In the genomic region with DNA sequence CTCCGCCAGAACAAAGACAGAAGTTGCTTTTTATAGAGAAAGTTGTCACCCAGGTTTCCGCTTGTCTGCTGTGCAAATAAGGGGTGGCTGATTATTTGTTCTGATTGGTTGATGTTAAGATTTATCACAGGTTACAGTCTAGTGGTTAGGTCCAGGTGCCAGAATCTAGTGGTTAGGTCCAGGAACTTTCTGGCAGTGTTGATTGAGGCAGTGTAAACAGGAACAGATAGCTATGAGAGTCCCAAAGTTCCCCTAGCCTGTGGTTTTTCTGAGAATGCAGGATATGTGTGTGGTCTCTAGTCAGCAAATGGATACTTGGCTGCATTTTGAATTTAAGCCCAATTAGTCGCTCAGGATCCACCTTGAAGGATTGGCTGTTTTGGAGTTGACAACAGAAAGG, we compare ENCODE assay signal across 8 cellular contexts.
DNase-seq lines count a peak whose midpoint lies in the region; ATAC-seq lines count a peak whose summit lies in the region.

No MANE protein-coding gene starts in this region.

- H2BK12ac ChIP-seq in neuronal stem cell (ENCODE audit: low read length), result no peak overlapping the region

- peak in 4 of 5 donors; percentile 31 to 76 (median 60) for DNase-seq in CD8-positive, alpha-beta memory T cell
- DNase-seq in medulla oblongata (ENCODE audit: extremely low spot score), result peak; percentile 30
- DNase-seq in SKM-1 (lab: John Stamatoyannopoulos, UW; ENCODE audit: unreplicated experiment), result no peak
- DNase-seq in neuronal stem cell (ENCODE audit: low spot score), result no peak
- DNase-seq in NCI-H2196 treated with DMSO at 0.1 percent for 48 hours (lab: John Stamatoyannopoulos, UW; ENCODE audit: unreplicated experiment), result no peak

- H3K4me1 ChIP-seq in CD8-positive, alpha-beta memory T cell (ENCODE audit: insufficient read depth, low read length), result peaks cover 47% of the 10 kb centered on the region
- no peaks in the 10 kb centered on the region for H3K4me1 ChIP-seq in neuronal stem cell (ENCODE audit: control insufficient read depth in 2 of 2, insufficient read depth in 1 of 2, low read depth in 1 of 2, low read length in 2 of 2)

- H3K4me2 ChIP-seq in neuronal stem cell (ENCODE audit: insufficient read depth, low read length, poor library complexity, severe bottlenecking), result no peak overlapping the region

- no peak overlapping the region for H3K9ac ChIP-seq in neuronal stem cell (ENCODE audit: low read depth, low read length, poor library complexity)

- H3K23ac ChIP-seq in neuronal stem cell (ENCODE audit: low read depth, low read length, poor library complexity), result no peak overlapping the region

- peaks cover 60 to 80% (median 76%) of the 10 kb centered on the region in 3 donors for H3K4me1 Mint-ChIP-seq in CD8-positive, alpha-beta memory T cell
- H3K4me1 Mint-ChIP-seq in activated T-helper 17 cell treated with anti-CD3 and anti-CD28 coated beads, Interleukin-2, amount 50 U/mL, for 72 hours, result peaks cover 45% of the 10 kb centered on the region

- no peak overlapping the region for H3K27ac ChIP-seq in CD8-positive, alpha-beta memory T cell (ENCODE audit: low read depth, low read length)
- H3K27ac ChIP-seq in KOPT-K1 (ENCODE audit: low read depth, low read length, poor library complexity, severe bottlenecking) (peak overlapping the region; percentile 88), neuronal stem cell (replicated peaks; ENCODE audit: low read length) (no peak overlapping the region)

- H3K4me3 ChIP-seq in CD8-positive, alpha-beta memory T cell (ENCODE audit: low read length), result no peak overlapping the region
- H3K4me3 ChIP-seq in neuronal stem cell (ENCODE audit: low read length in 2 of 2), result no peak overlapping the region

- H4K8ac ChIP-seq in neuronal stem cell (ENCODE audit: low read depth, low read length), result no peak overlapping the region

- no peaks in the 10 kb centered on the region for H3K79me1 ChIP-seq in neuronal stem cell (ENCODE audit: low read depth, low read length)

- H3K27ac Mint-ChIP-seq in CD8-positive, alpha-beta memory T cell, result peak overlapping the region; percentile 6 to 95 (median 81)
- peak overlapping the region; percentile 99 for H3K27ac Mint-ChIP-seq in activated T-helper 17 cell treated with anti-CD3 and anti-CD28 coated beads, Interleukin-2, amount 50 U/mL, for 72 hours

- no peak overlapping the region for H2BK120ac ChIP-seq in neuronal stem cell (ENCODE audit: low read depth, low read length)

- H3K27me3 Mint-ChIP-seq in CD8-positive, alpha-beta memory T cell, result no peaks in the 10 kb centered on the region
- no peaks in the 10 kb centered on the region for H3K27me3 Mint-ChIP-seq in activated T-helper 17 cell treated with anti-CD3 and anti-CD28 coated beads, Interleukin-2, amount 50 U/mL, for 72 hours

- H2BK15ac ChIP-seq in neuronal stem cell (ENCODE audit: low read length), result no peak overlapping the region

- CTCF ChIA-PET in CD8-positive, alpha-beta memory T cell (lab: Charles Lee), result interaction anchor here (1.9 kb wide), 1 partner anchor 10 kb away, joined by 4 read pairs; no protein-coding TSS in a partner anchor

- H3K14ac ChIP-seq in neuronal stem cell (ENCODE audit: low read length), result no peak overlapping the region

- POLR2A ChIA-PET in CD8-positive, alpha-beta memory T cell (lab: Charles Lee), result no interaction called here

- H3K4me3 Mint-ChIP-seq in CD8-positive, alpha-beta memory T cell, result peak overlapping the region in 6 of 7 donors; percentile 2 to 59 (median 38)
- H3K4me3 Mint-ChIP-seq in activated T-helper 17 cell treated with anti-CD3 and anti-CD28 coated beads, Interleukin-2, amount 50 U/mL, for 72 hours, result peak overlapping the region; percentile 59

- no CpG with 5 or more reads among the region's 3 CpGs for WGBS in neuronal stem cell (ENCODE audit: extremely low coverage in 2 of 2, insufficient read length in 2 of 2, insufficient replicate concordance in 1 of 2), 2 donors

- no peaks in the 10 kb centered on the region for H3K9me3 ChIP-seq in CD8-positive, alpha-beta memory T cell (ENCODE audit: low read length)
- H3K9me3 ChIP-seq in KOPT-K1 (ENCODE audit: insufficient read depth, low read length, poor library complexity, severe bottlenecking) (peaks cover 40% of the 10 kb centered on the region), neuronal stem cell (replicated peaks in 1 of 2; ENCODE audit: control insufficient read depth in 2 of 2, insufficient read depth in 1 of 2, low read depth in 1 of 2, low read length in 2 of 2) (no peaks in the 10 kb centered on the region)

- H2AK5ac ChIP-seq in neuronal stem cell (ENCODE audit: low read depth, low read length), result no peak overlapping the region

- peaks cover 0 to 12% (median 4%) of the 10 kb centered on the region in 3 donors for H3K36me3 Mint-ChIP-seq in CD8-positive, alpha-beta memory T cell
- H3K36me3 Mint-ChIP-seq in activated T-helper 17 cell treated with anti-CD3 and anti-CD28 coated beads, Interleukin-2, amount 50 U/mL, for 72 hours (ENCODE audit: low read depth), result peaks cover 22% of the 10 kb centered on the region

- H3K18ac ChIP-seq in neuronal stem cell (ENCODE audit: low read length), result no peak overlapping the region

- H2BK5ac ChIP-seq in neuronal stem cell (ENCODE audit: low read length), result no peak overlapping the region

- no peak overlapping the region for H3K4ac ChIP-seq in neuronal stem cell (ENCODE audit: low read length)

- H3K27me3 ChIP-seq in CD8-positive, alpha-beta memory T cell (ENCODE audit: insufficient read depth, low read length, poor library complexity, severe bottlenecking), result no peaks in the 10 kb centered on the region
- H3K27me3 ChIP-seq in neuronal stem cell (ENCODE audit: control insufficient read depth in 3 of 3, insufficient read depth in 3 of 3, low read depth in 1 of 3, low read length in 3 of 3), result no peaks in the 10 kb centered on the region

- H4K91ac ChIP-seq in neuronal stem cell (ENCODE audit: low read depth, low read length, poor library complexity), result no peak overlapping the region

- peak; percentile 68 for ATAC-seq in GM21381 (IDR thresholded peaks at IDR 0.05; ENCODE audit: unreplicated experiment)
- ATAC-seq in activated T-helper 17 cell treated with anti-CD3 and anti-CD28 coated beads, Interleukin-2, amount 50 U/mL, for 72 hours (replicated peaks), result peak; percentile 77

- H2AFZ ChIP-seq in neuronal stem cell (ENCODE audit: low read length), result no peak overlapping the region

- no peaks in the 10 kb centered on the region for H3K36me3 ChIP-seq in CD8-positive, alpha-beta memory T cell (ENCODE audit: insufficient read depth, low read length)
- H3K36me3 ChIP-seq in KOPT-K1 (ENCODE audit: insufficient read depth, low read length) (no peaks in the 10 kb centered on the region), neuronal stem cell (replicated peaks in 1 of 2; ENCODE audit: control insufficient read depth in 2 of 2, insufficient read depth in 2 of 2, low read length in 2 of 2) (no peaks in the 10 kb centered on the region)

- H3K9me3 Mint-ChIP-seq in CD8-positive, alpha-beta memory T cell, result peaks cover 0 to 21% (median 3%) of the 10 kb centered on the region in 5 donors
- peaks cover 5% of the 10 kb centered on the region for H3K9me3 Mint-ChIP-seq in activated T-helper 17 cell treated with anti-CD3 and anti-CD28 coated beads, Interleukin-2, amount 50 U/mL, for 72 hours

Comparison
In these comparisons a context has a peak if more than half of its experiments do, and no peak if none do; other contexts are left out.
1. DNase-seq: peak in CD8-positive, alpha-beta memory T cell (4 of 5) and medulla oblongata (single experiment); none in SKM-1 (single experiment), neuronal stem cell (single experiment) and NCI-H2196 treated with DMSO at 0.1 percent for 48 hours (single experiment).